In genomic region chr6:32940656-32941411, GRCh38 we compare ENCODE assay signal across 8 cellular contexts. TPM values are rescaled to one million over a fixed set of nuclear protein-coding genes. Genes with fewer than 3 reads are reported as not detected.
DNase-seq lines count a peak whose midpoint lies in the region; ATAC-seq and TF ChIP-seq lines count a peak whose summit lies in the region.

HLA-DMB (minus strand) TSS chr6:32941028; CDS start chr6:32940807, 221 bp downstream.

- H3K27me3 ChIP-seq in Peyer's patch = no peaks in the 10 kb centered on the region

- H3K4me1 ChIP-seq in Peyer's patch = peaks cover 0 to 33% (median 9%) of the 10 kb centered on the region in 4 donors

- TF ChIP-seq CTCF in Peyer's patch (IDR thresholded peaks at IDR 0.05) = peak in 2 of 6 experiments; percentile 10 to 22
- no peak for TF ChIP-seq CTCF in glutamatergic neuron (IDR thresholded peaks at IDR 0.05; ENCODE audit: partially characterized antibody, unreplicated experiment)

- H3K36me3 ChIP-seq in Peyer's patch = no peaks in the 10 kb centered on the region

- H3K4me1 Mint-ChIP-seq in activated naive CD8-positive, alpha-beta T cell treated with anti-CD3 and anti-CD28 coated beads, Interleukin-2, amount 10 ng/mL, durations not matched to agents 7 days and 5 days = peaks cover 70% of the 10 kb centered on the region
- H3K4me1 Mint-ChIP-seq in glutamatergic neuron (ENCODE audit: low read depth, unreplicated experiment) = peaks cover 7% of the 10 kb centered on the region

- peak; percentile 32 to 41 for TF ChIP-seq POLR2A in Peyer's patch (IDR thresholded peaks at IDR 0.05)

- no peaks in the 10 kb centered on the region for H3K9me3 ChIP-seq in Peyer's patch

- no peaks in the 10 kb centered on the region for H3K9me3 Mint-ChIP-seq in activated naive CD8-positive, alpha-beta T cell treated with anti-CD3 and anti-CD28 coated beads, Interleukin-2, amount 10 ng/mL, durations not matched to agents 7 days and 5 days
- H3K9me3 Mint-ChIP-seq in glutamatergic neuron (ENCODE audit: unreplicated experiment) = peaks cover 4% of the 10 kb centered on the region

- DNase-seq in DMS79 treated with DMSO at 0.1 percent for 48 hours (lab: John Stamatoyannopoulos, UW) (peak; percentile 46), Peyer's patch (peak; percentile 69 to 83 (median 73)), glutamatergic neuron (no peak), non-pigmented ciliary epithelial cell (ENCODE audit: low read depth) (peak; percentile 28), NCI-H2171 (lab: John Stamatoyannopoulos, UW) (no peak)
- DNase-seq in activated naive CD8-positive, alpha-beta T cell treated with anti-CD3 and anti-CD28 coated beads, Interleukin-2, amount 10 ng/mL, durations not matched to agents 7 days and 5 days = peak; percentile 52

- H3K27ac ChIP-seq in Peyer's patch = peak within 1 kb of the TSS; percentile 69 to 89 (median 84)

- peak within 1 kb of the TSS; percentile 50 to 59 (median 52) for H3K4me3 ChIP-seq in Peyer's patch

- ATAC-seq in GM19395 (IDR thresholded peaks at IDR 0.05; ENCODE audit: unreplicated experiment) (peak; percentile 64), HG03460 (IDR thresholded peaks at IDR 0.05; ENCODE audit: unreplicated experiment) (peak; percentile 59)
- peak; percentile 72 for ATAC-seq in activated naive CD8-positive, alpha-beta T cell treated with anti-CD3 and anti-CD28 coated beads, Interleukin-2, amount 10 ng/mL, durations not matched to agents 7 days and 5 days (ENCODE audit: low read depth)

- POLR2A ChIA-PET in activated naive CD8-positive, alpha-beta T cell treated with anti-CD3 and anti-CD28 coated beads, Interleukin-2, amount 10 ng/mL, durations not matched to agents 7 days and 5 days (lab: Charles Lee) = interaction anchor here (1.0 to 8.6 kb wide), 10 partner anchors 8 to 141 kb away, joined by 3 to 247 read pairs (median 6); partner anchors contain the start of genes BRD2, PSMB8, PSMB9 and TAP1

- H3K36me3 Mint-ChIP-seq in activated naive CD8-positive, alpha-beta T cell treated with anti-CD3 and anti-CD28 coated beads, Interleukin-2, amount 10 ng/mL, durations not matched to agents 7 days and 5 days = peaks cover 16% of the 10 kb centered on the region
- no peaks in the 10 kb centered on the region for H3K36me3 Mint-ChIP-seq in glutamatergic neuron (ENCODE audit: unreplicated experiment)

- H3K4me3 Mint-ChIP-seq in activated naive CD8-positive, alpha-beta T cell treated with anti-CD3 and anti-CD28 coated beads, Interleukin-2, amount 10 ng/mL, durations not matched to agents 7 days and 5 days = peak within 1 kb of the TSS; percentile 90
- peak within 1 kb of the TSS; percentile 63 for H3K4me3 Mint-ChIP-seq in glutamatergic neuron (ENCODE audit: unreplicated experiment)

- peak within 1 kb of the TSS; percentile 95 for H3K27ac Mint-ChIP-seq in activated naive CD8-positive, alpha-beta T cell treated with anti-CD3 and anti-CD28 coated beads, Interleukin-2, amount 10 ng/mL, durations not matched to agents 7 days and 5 days
- H3K27ac Mint-ChIP-seq in glutamatergic neuron (ENCODE audit: unreplicated experiment) = no peak within 1 kb of the TSS

- no peaks in the 10 kb centered on the region for H3K27me3 Mint-ChIP-seq in activated naive CD8-positive, alpha-beta T cell treated with anti-CD3 and anti-CD28 coated beads, Interleukin-2, amount 10 ng/mL, durations not matched to agents 7 days and 5 days
- peaks cover 4% of the 10 kb centered on the region for H3K27me3 Mint-ChIP-seq in glutamatergic neuron (ENCODE audit: unreplicated experiment)

RNA-seq across cellular contexts. Expression of gene HLA-DMB, which starts in this region (rescaled TPM):
- total RNA-seq in Peyer's patch (100 to 1,000 TPM in 1 of 4 donors, 10 to 100 TPM in 3; 59.4 to 199 (median 91.6) TPM), glutamatergic neuron (ENCODE audit: unreplicated experiment) (not detected)
- total RNA-seq in activated naive CD8-positive, alpha-beta T cell treated with anti-CD3 and anti-CD28 coated beads, Interleukin-2, amount 10 ng/mL, durations not matched to agents 7 days and 5 days = 10 to 100 TPM; 14.0 to 14.7 TPM

Comparison
In these comparisons a context has a peak if more than half of its experiments do, and no peak if none do; other contexts are left out.
1. RNA of gene HLA-DMB (total RNA-seq): 59.4 to 199 TPM in Peyer's patch and 14.0 to 14.7 TPM in activated naive CD8-positive, alpha-beta T cell treated with anti-CD3 and anti-CD28 coated beads, Interleukin-2, amount 10 ng/mL, durations not matched to agents 7 days and 5 days; not detected in glutamatergic neuron (single experiment); every median in the first group is over 10 times any median in the second.
2. DNase-seq: peak in DMS79 treated with DMSO at 0.1 percent for 48 hours (single experiment), Peyer's patch (3 of 3), activated naive CD8-positive, alpha-beta T cell treated with anti-CD3 and anti-CD28 coated beads, Interleukin-2, amount 10 ng/mL, durations not matched to agents 7 days and 5 days (single experiment) and non-pigmented ciliary epithelial cell (single experiment); none in glutamatergic neuron (single experiment) and NCI-H2171 (single experiment).
3. Peak in every context shown above with its lines, with median percentiles within 50 percentile points of each other: ATAC-seq.